12 cellular contexts compared by ENCODE assay signal in genomic region chr7:133836666-133837065, GRCh38.
DNase-seq lines count a peak whose midpoint lies in the region; ATAC-seq, FAIRE-seq and TF ChIP-seq lines count a peak whose summit lies in the region.
"Had no signal": no experiment of that assay in that cellular context is flagged by ENCODE, and none has a peak within 500 bp of the region (broad histone marks: within the 10 kb centered on the region; RNA-seq: fewer than 3 reads in every experiment).

No MANE protein-coding gene starts in this region.

- H2BK120ac ChIP-seq in H1 (replicated peaks; ENCODE audit: low read depth, low read length): no peak overlapping the region

- no peak overlapping the region for H2BK12ac ChIP-seq in H1 (ENCODE audit: low read depth, low read length)

- H3K4me1 ChIP-seq in HEK293 (ENCODE audit: control insufficient read depth, insufficient read depth, low read length): peaks cover 19% of the 10 kb centered on the region
- peaks cover 0 to 4% (median 0%) of the 10 kb centered on the region in 4 experiments; a peak in 1 of 7 replicates for H3K4me1 ChIP-seq in H1 (replicated peaks in 1 of 4; ENCODE audit: control insufficient read depth in 3 of 4, insufficient read depth in 4 of 4, low read length in 3 of 4)

- H2AFZ ChIP-seq in H1 (ENCODE audit: low read length): no peak overlapping the region

- H4K91ac ChIP-seq in H1 (replicated peaks; ENCODE audit: insufficient read length, low read length): no peak overlapping the region

- 90% methylated on average over 3 of the region's 3 CpGs; no CpG with 5 or more reads in 1 of the 2 experiments for WGBS in H1 (ENCODE audit: extremely low coverage in 1 of 2, insufficient coverage in 1 of 2, insufficient read length in 1 of 2, insufficient replicate concordance in 2 of 2, low coverage in 1 of 2, low lambda C conversion rate in 2 of 2, missing lambda C conversion rate in 1 of 2), 2 experiments

- peak; percentile 36 for FAIRE-seq in H1 (lab: Jason Lieb, UNC)

- no peak for ATAC-seq in stimulated activated effector memory CD8-positive, alpha-beta T cell treated with anti-CD3 and anti-CD28 coated beads, Interleukin-12 subunit alpha, Interleukin-12 subunit beta, amount 100 ng/mL, for 72 hours

- H3K36me3 ChIP-seq in HEK293 (ENCODE audit: control insufficient read depth in 2 of 2, insufficient read depth in 1 of 2, low read length in 2 of 2) (no peaks in the 10 kb centered on the region), H1 (ENCODE audit: control insufficient read depth in 2 of 4, insufficient read depth in 4 of 4, low read length in 3 of 4) (peaks cover 0 to 4% (median 0%) of the 10 kb centered on the region in 4 experiments; a peak in 1 of 8 replicates)

- H2BK15ac ChIP-seq in H1 (ENCODE audit: low read length): no peak overlapping the region

- no peak overlapping the region for H3K27ac Mint-ChIP-seq in stimulated activated effector memory CD8-positive, alpha-beta T cell treated with anti-CD3 and anti-CD28 coated beads, Interleukin-12 subunit alpha, Interleukin-12 subunit beta, amount 100 ng/mL, for 72 hours

- TF ChIP-seq RAD21 in H1 (IDR thresholded peaks at IDR 0.05 in 1 of 2, conservative IDR thresholded peaks at IDR 0.05 in 1 of 2; ENCODE audit: low read depth in 2 of 2, low read length in 2 of 2): no peak

- H3K4me1 Mint-ChIP-seq in stimulated activated effector memory CD8-positive, alpha-beta T cell treated with anti-CD3 and anti-CD28 coated beads, Interleukin-12 subunit alpha, Interleukin-12 subunit beta, amount 100 ng/mL, for 72 hours: no peaks in the 10 kb centered on the region

- H3K4me3 ChIP-seq in HEK293 (ENCODE audit: low read depth, low read length) (no peak overlapping the region), H1 (ENCODE audit: extremely low read depth in 1 of 4, insufficient read depth in 2 of 4, low read depth in 3 of 4, low read length in 4 of 4) (no peak overlapping the region)

- no peak for TF ChIP-seq POLR2A in H1 (IDR thresholded peaks at IDR 0.05; ENCODE audit: control extremely low read depth in 1 of 2, low read depth in 2 of 2, low read length in 2 of 2)

- TF ChIP-seq CTCF in HEK293 (tag by site-specific recombination; IDR thresholded peaks at IDR 0.05) (no peak), H1 (IDR thresholded peaks at IDR 0.05; ENCODE audit: control extremely low read depth in 1 of 3, insufficient read depth in 1 of 3, low read depth in 1 of 3, low read length in 3 of 3) (no peak)

- no peak overlapping the region for H2AK5ac ChIP-seq in H1 (ENCODE audit: low read depth, low read length)

- H3K36me3 Mint-ChIP-seq in stimulated activated effector memory CD8-positive, alpha-beta T cell treated with anti-CD3 and anti-CD28 coated beads, Interleukin-12 subunit alpha, Interleukin-12 subunit beta, amount 100 ng/mL, for 72 hours: no peaks in the 10 kb centered on the region

- no peak overlapping the region for H2BK20ac ChIP-seq in H1 (ENCODE audit: low read length)

- H4K8ac ChIP-seq in H1 (ENCODE audit: extremely low read depth, insufficient read depth, low read length): no peak overlapping the region

- CTCF ChIA-PET in HEK293 (lab: Yijun Ruan, JAX): no interaction called here
- CTCF ChIA-PET in H1 (lab: Charles Lee; ENCODE audit: partially characterized antibody): no interaction called here

- no peak overlapping the region for H4K5ac ChIP-seq in H1 (ENCODE audit: insufficient read length, low read depth, low read length)

- H4K20me1 ChIP-seq in H1 (replicated peaks in 1 of 2; ENCODE audit: control insufficient read depth in 1 of 2, insufficient read depth in 2 of 2, low read length in 2 of 2): no peaks in the 10 kb centered on the region

- H3K4me3 Mint-ChIP-seq in stimulated activated effector memory CD8-positive, alpha-beta T cell treated with anti-CD3 and anti-CD28 coated beads, Interleukin-12 subunit alpha, Interleukin-12 subunit beta, amount 100 ng/mL, for 72 hours: no peak overlapping the region

- H3K18ac ChIP-seq in H1 (ENCODE audit: extremely low read depth, low read length): no peak overlapping the region

- H3K4me2 ChIP-seq in H1 (ENCODE audit: insufficient read depth in 1 of 2, low read depth in 2 of 2, low read length in 2 of 2): no peak overlapping the region

- DNase-seq in NCI-H2081 (lab: John Stamatoyannopoulos, UW) (peak; percentile 43 to 63), NCI-H82 (lab: John Stamatoyannopoulos, UW) (peak; percentile 81), H1 (ENCODE audit: low read depth in 1 of 2, low spot score in 2 of 2) (no peak), NK-92 (lab: John Stamatoyannopoulos, UW; ENCODE audit: unreplicated experiment) (no peak), retina (no peak)
- no peak for DNase-seq in stimulated activated effector memory CD8-positive, alpha-beta T cell treated with anti-CD3 and anti-CD28 coated beads, Interleukin-12 subunit alpha, Interleukin-12 subunit beta, amount 100 ng/mL, for 72 hours (ENCODE audit: low spot score in 2 of 2)
- no peak for DNase-seq in effector CD8-positive, alpha-beta T cell (lab: John Stamatoyannopoulos, UW)
- DNase-seq: DMS 273 treated with DMSO at 0.1 percent for 48 hours, EL, KG1, SIG-M5 had no signal

- no peak overlapping the region for H3K9ac ChIP-seq in H1 (replicated peaks in 1 of 4; ENCODE audit: extremely low read depth in 1 of 4, low read depth in 3 of 4, low read length in 3 of 4)

- peaks cover 2% of the 10 kb centered on the region for H3K9me3 Mint-ChIP-seq in stimulated activated effector memory CD8-positive, alpha-beta T cell treated with anti-CD3 and anti-CD28 coated beads, Interleukin-12 subunit alpha, Interleukin-12 subunit beta, amount 100 ng/mL, for 72 hours

- H3K27ac ChIP-seq in HEK293 (ENCODE audit: extremely low read depth, low read depth, low read length) (no peak overlapping the region), H1 (ENCODE audit: low read depth, low read length) (no peak overlapping the region)

- H3K27me3 ChIP-seq in H1 (replicated peaks in 1 of 4; ENCODE audit: control insufficient read depth in 3 of 4, extremely low read depth in 1 of 4, insufficient read depth in 3 of 4, low read length in 3 of 4): no peaks in the 10 kb centered on the region

- no peak overlapping the region for H2BK5ac ChIP-seq in H1 (ENCODE audit: low read depth, low read length)

- POLR2A ChIA-PET in HEK293 (lab: Yijun Ruan, JAX) (no interaction called here), H1 (lab: Charles Lee; ENCODE audit: partially characterized antibody) (interaction anchor here (0.6 kb wide), 1 partner anchor 1114 kb away, joined by 5 read pairs; no protein-coding TSS in a partner anchor)

- no peak for TF ChIP-seq EP300 in H1 (IDR thresholded peaks at IDR 0.05; ENCODE audit: borderline replicate concordance in 1 of 2, low read depth in 2 of 2, low read length in 2 of 2)

- no peak overlapping the region for H3K23ac ChIP-seq in H1 (ENCODE audit: insufficient read length)

- H3K79me2 ChIP-seq in H1 (ENCODE audit: control insufficient read depth in 1 of 2, insufficient read depth in 2 of 2, low read length in 2 of 2): no peaks in the 10 kb centered on the region

- H3K4ac ChIP-seq in H1 (replicated peaks; ENCODE audit: insufficient read length, low read depth, low read length): no peak overlapping the region

- H3K9me3 ChIP-seq in HEK293 (ENCODE audit: control insufficient read depth, insufficient read depth, low read depth, low read length) (no peaks in the 10 kb centered on the region), H1 (ENCODE audit: insufficient read depth in 2 of 2, low read depth in 1 of 2, low read length in 1 of 2) (no peaks in the 10 kb centered on the region)

- no peaks in the 10 kb centered on the region for H3K79me1 ChIP-seq in H1 (ENCODE audit: low read depth, low read length)

- H3K56ac ChIP-seq in H1 (replicated peaks; ENCODE audit: insufficient read length, low read depth, low read length): no peak overlapping the region

- H3K23me2 ChIP-seq in H1 (ENCODE audit: low read depth, low read length): no peaks in the 10 kb centered on the region

- H3K14ac ChIP-seq in H1 (ENCODE audit: insufficient read length): no peak overlapping the region

TF ChIP-seq in HEK293, 187 proteins besides CTCF, POLR2A, EP300 and RAD21:
- no peak for TF ChIP-seq ZNF274 (IDR thresholded peaks at IDR 0.05; ENCODE audit: low read length)
- no peak for TF ChIP-seq ZNF274 (tag by site-specific recombination; IDR thresholded peaks at IDR 0.05; ENCODE audit: borderline replicate concordance)
- TF ChIP-seq ZBTB8A (tag by site-specific recombination; IDR thresholded peaks at IDR 0.05): no peak
- TF ChIP-seq SP7 (tag by site-specific recombination; IDR thresholded peaks at IDR 0.05): peak; percentile 88
- peak; percentile 35; the same call in 1 of the 2 replicates for TF ChIP-seq OSR2 (tag by site-specific recombination; IDR thresholded peaks at IDR 0.05)
- peak; percentile 95 for TF ChIP-seq WT1 (tag by site-specific recombination; IDR thresholded peaks at IDR 0.05)
- 0 out of 2 replicates have a peak, but pooled peaks have one; percentile 6 for TF ChIP-seq EGR2 (tag by site-specific recombination; IDR thresholded peaks at IDR 0.05; ENCODE audit: low read depth)
- peak; percentile 49 for TF ChIP-seq ZFHX2 (tag by site-specific recombination; conservative IDR thresholded peaks at IDR 0.05)
TF ChIP-seq in HEK293: peak in this region for 5.

TF ChIP-seq in H1, 55 proteins besides CTCF, POLR2A, EP300 and RAD21:
- no peak for TF ChIP-seq CBX8 (IDR thresholded peaks at IDR 0.05; ENCODE audit: borderline replicate concordance, low read depth, low read length)
- TF ChIP-seq EGR1 (IDR thresholded peaks at IDR 0.05; ENCODE audit: borderline replicate concordance, low read depth, low read length): no peak
- TF ChIP-seq ATF2 (IDR thresholded peaks at IDR 0.05; ENCODE audit: low read length): no peak

Comparison
In these comparisons a context has a peak if more than half of its experiments do, and no peak if none do; other contexts are left out.
1. DNase-seq: peak in NCI-H2081 (2 of 2) and NCI-H82 (single experiment); none in H1 (0 of 2), NK-92 (single experiment), stimulated activated effector memory CD8-positive, alpha-beta T cell treated with anti-CD3 and anti-CD28 coated beads, Interleukin-12 subunit alpha, Interleukin-12 subunit beta, amount 100 ng/mL, for 72 hours (0 of 2), effector CD8-positive, alpha-beta T cell (single experiment) and retina (single experiment).